In genomic region chr10:97081621-97082235, GRCh38 we compare ENCODE assay signal across 8 cellular contexts.
A peak's percentile ranks its signal among the peaks of the same experiment; 100 is the strongest.
DNase-seq lines count a peak whose midpoint lies in the region; ATAC-seq and TF ChIP-seq lines count a peak whose summit lies in the region.

No MANE protein-coding gene starts in this region.

- DNase-seq in Calu3 (peak; percentile 59), lower lobe of right lung (no peak), superior temporal gyrus (ENCODE audit: extremely low spot score) (no peak)
- peak; percentile 21 for DNase-seq in central memory CD4-positive, alpha-beta T cell
- DNase-seq in stimulated activated naive CD8-positive, alpha-beta T cell treated with anti-CD3 and anti-CD28 coated beads, Interleukin-15, Interleukin-2, amounts not matched to agents 100 U/mL and 50 U/mL, for 24 hours, result peak; percentile 72

- H3K27me3 ChIP-seq in lower lobe of right lung (ENCODE audit: low read depth), result peaks cover 24% of the 10 kb centered on the region

- no TSS peak for BruUV-seq in Calu3 (replicated peaks; lab: Mats Ljungman, UMichigan)

- intact Hi-C loops in Calu3 (cut with micrococcal nuclease; ENCODE audit: unreplicated experiment), result loop anchor here (2.0 kb wide), 1 partner anchor 129 kb away; no protein-coding TSS in a partner anchor
- intact Hi-C loops in lower lobe of right lung (cut with DNase I), result no loop called here

- ATAC-seq in lower lobe of right lung (peak; percentile 51 to 65), HG03108 (IDR thresholded peaks at IDR 0.05; ENCODE audit: unreplicated experiment) (no peak)
- ATAC-seq in stimulated activated naive CD8-positive, alpha-beta T cell treated with anti-CD3 and anti-CD28 coated beads, Interleukin-15, Interleukin-2, amounts not matched to agents 100 U/mL and 50 U/mL, for 24 hours, result peak; percentile 75

- H3K9me3 ChIP-seq in lower lobe of right lung, result no peaks in the 10 kb centered on the region

- H3K36me3 ChIP-seq in lower lobe of right lung, result no peaks in the 10 kb centered on the region

- TF ChIP-seq CTCF in Calu3 (IDR thresholded peaks at IDR 0.05; ENCODE audit: unreplicated experiment) (peak; percentile 44), WI38 (IDR thresholded peaks at IDR 0.05; ENCODE audit: low read depth, low read length) (peak; percentile 88), lower lobe of right lung (IDR thresholded peaks at IDR 0.05) (peak; percentile 56)

- H3K4me3 ChIP-seq in WI38 (ENCODE audit: low read depth, low read length) (no peak overlapping the region), lower lobe of right lung (no peak overlapping the region)

- H3K4me1 ChIP-seq in lower lobe of right lung, result no peaks in the 10 kb centered on the region

- H3K27ac Mint-ChIP-seq in Calu3 (ENCODE audit: unreplicated experiment) (no peak overlapping the region), IgD-negative memory B cell (peak overlapping the region in 2 of 3 donors; percentile 27 to 66)

- H3K4me1 Mint-ChIP-seq in Calu3 (ENCODE audit: low read depth, unreplicated experiment), result no peaks in the 10 kb centered on the region
- no peaks in the 10 kb centered on the region for H3K4me1 Mint-ChIP-seq in IgD-negative memory B cell

- CTCF ChIA-PET in Calu3 (lab: Charles Lee), result interaction anchor here (1.3 to 1.5 kb wide), 2 partner anchors 9 to 129 kb away, joined by 6 to 7 read pairs; no protein-coding TSS in a partner anchor

- H3K27ac ChIP-seq in lower lobe of right lung, result no peak overlapping the region

- H3K36me3 Mint-ChIP-seq in Calu3 (ENCODE audit: insufficient read depth, unreplicated experiment) (no peaks in the 10 kb centered on the region), IgD-negative memory B cell (no peaks in the 10 kb centered on the region)

- H3K9me3 Mint-ChIP-seq in Calu3 (ENCODE audit: low read depth, unreplicated experiment), result no peaks in the 10 kb centered on the region
- peaks cover 0 to 2% (median 2%) of the 10 kb centered on the region in 3 donors for H3K9me3 Mint-ChIP-seq in IgD-negative memory B cell

- H3K27me3 Mint-ChIP-seq in Calu3 (ENCODE audit: unreplicated experiment) (peaks cover 83% of the 10 kb centered on the region), IgD-negative memory B cell (peaks cover 11% of the 10 kb centered on the region)

- H3K4me3 Mint-ChIP-seq in Calu3 (ENCODE audit: low read depth, unreplicated experiment) (no peak overlapping the region), IgD-negative memory B cell (no peak overlapping the region)

Comparison
In these comparisons a context has a peak if more than half of its experiments do, and no peak if none do; other contexts are left out.
1. DNase-seq: peak in Calu3 (single experiment), central memory CD4-positive, alpha-beta T cell (single experiment) and stimulated activated naive CD8-positive, alpha-beta T cell treated with anti-CD3 and anti-CD28 coated beads, Interleukin-15, Interleukin-2, amounts not matched to agents 100 U/mL and 50 U/mL, for 24 hours (single experiment); none in lower lobe of right lung (single experiment) and superior temporal gyrus (single experiment).
2. Peak in every context shown above with its lines, with median percentiles within 50 percentile points of each other: CTCF ChIP-seq.